ENCODE assay signal across 18 cellular contexts in the genomic region with DNA sequence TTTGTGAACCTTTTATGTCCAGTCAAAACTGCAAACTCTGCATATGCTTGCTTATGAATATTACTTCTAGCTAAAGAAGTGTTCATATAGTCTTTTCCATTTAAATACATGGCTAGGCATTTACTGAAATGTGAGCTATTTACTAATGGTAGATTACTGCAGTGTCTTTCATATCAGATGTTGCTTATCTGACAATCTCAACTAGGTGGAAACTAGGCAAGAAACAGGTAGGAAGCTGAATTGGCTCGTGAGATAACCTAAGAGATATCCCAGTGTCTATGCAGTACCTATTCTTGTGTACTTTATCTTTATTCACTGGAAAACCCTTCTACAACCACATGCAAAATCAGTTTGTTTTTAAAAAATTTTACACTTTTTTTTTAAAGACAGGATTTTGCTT.
A peak's percentile ranks its signal among the peaks of the same experiment; 100 is the strongest.
DNase-seq lines count a peak whose midpoint lies in the region; ATAC-seq and TF ChIP-seq lines count a peak whose summit lies in the region.
"Had no signal": no experiment of that assay in that cellular context is flagged by ENCODE, and none has a peak within 500 bp of the region (broad histone marks: within the 10 kb centered on the region; RNA-seq: fewer than 3 reads in every experiment).

No MANE protein-coding gene starts in this region.

- H3F3A ChIP-seq in smooth muscle cell (ENCODE audit: low read depth) (peaks cover 23% of the 10 kb centered on the region), GM23338 (replicated peaks; ENCODE audit: low read depth) (no peaks in the 10 kb centered on the region)

- 61% methylated on average over 1 of the region's 1 CpG for WGBS in smooth muscle cell (ENCODE audit: low lambda C conversion rate)

- no peak for DNase-seq in activated CD4-positive, alpha-beta T cell treated with anti-CD3 and anti-CD28 coated beads for 36 hours
- DNase-seq in activated CD4-positive, alpha-beta T cell treated with anti-CD3 and anti-CD28 coated beads, Interleukin-2, amount 50 U/mL, for 48 hours = no peak
- DNase-seq in CD4-positive, alpha-beta T cell = no peak
- DNase-seq in smooth muscle cell (lab: John Stamatoyannopoulos, UW; ENCODE audit: unreplicated experiment) (no peak), COLO668 (lab: John Stamatoyannopoulos, UW; ENCODE audit: unreplicated experiment) (no peak), GM23338 (ENCODE audit: low spot score) (no peak)
- DNase-seq: Calu3, DND-41, EL, GOT3, H7, HFFc6 had no signal

- H3K36me3 ChIP-seq in smooth muscle cell (ENCODE audit: low read depth) = no peaks in the 10 kb centered on the region
- H3K36me3 ChIP-seq in GM23338 (ENCODE audit: insufficient read depth) = no peaks in the 10 kb centered on the region
- H3K36me3 ChIP-seq: BLaER1 treated with 17β-estradiol and CSF1 and Interleukin-3, amounts not matched to agents 10 nM and 100 nM had no signal

- H3K4me3 ChIP-seq in smooth muscle cell (no peak overlapping the region), GM23338 (no peak overlapping the region)
- H3K4me3 ChIP-seq: BLaER1 treated with 17β-estradiol and CSF1 and Interleukin-3, amounts not matched to agents 10 nM and 100 nM; GM12878 had no signal

- H3K4me2 ChIP-seq in smooth muscle cell (peak overlapping the region; percentile 25), GM23338 (no peak overlapping the region)
- H3K4me2 ChIP-seq: BLaER1 treated with 17β-estradiol and CSF1 and Interleukin-3, amounts not matched to agents 10 nM and 100 nM had no signal

- no peaks in the 10 kb centered on the region for H3K9me3 ChIP-seq in CD4-positive, alpha-beta T cell (ENCODE audit: control insufficient read depth, low read length)
- H3K9me3 ChIP-seq in smooth muscle cell (replicated peaks; ENCODE audit: low read depth) = no peaks in the 10 kb centered on the region
- H3K9me3 ChIP-seq: BLaER1 treated with 17β-estradiol and CSF1 and Interleukin-3, amounts not matched to agents 10 nM and 100 nM had no signal

- no peaks in the 10 kb centered on the region for H3K27me3 ChIP-seq in CD4-positive, alpha-beta T cell (ENCODE audit: control insufficient read depth, insufficient read depth, low read length)
- H3K27me3 ChIP-seq in smooth muscle cell (ENCODE audit: low read depth) (no peaks in the 10 kb centered on the region), GM23338 (ENCODE audit: insufficient read depth) (no peaks in the 10 kb centered on the region)
- H3K27me3 ChIP-seq: BLaER1 treated with 17β-estradiol and CSF1 and Interleukin-3, amounts not matched to agents 10 nM and 100 nM had no signal

- no peaks in the 10 kb centered on the region for H3K36me3 Mint-ChIP-seq in activated CD4-positive, alpha-beta T cell treated with anti-CD3 and anti-CD28 coated beads for 36 hours (ENCODE audit: low read depth)
- no peaks in the 10 kb centered on the region for H3K36me3 Mint-ChIP-seq in CD4-positive, alpha-beta T cell (ENCODE audit: low read depth)
- H3K36me3 Mint-ChIP-seq in activated T-helper 17 cell treated with anti-CD3 and anti-CD28 coated beads, Interleukin-2, amount 50 U/mL, for 72 hours (ENCODE audit: low read depth) = no peaks in the 10 kb centered on the region
- no peaks in the 10 kb centered on the region for H3K36me3 Mint-ChIP-seq in GM23338 (ENCODE audit: low read depth)

- H2AFZ ChIP-seq in smooth muscle cell (ENCODE audit: low read depth) = no peak overlapping the region
- no peak overlapping the region for H2AFZ ChIP-seq in GM23338

- H3K79me2 ChIP-seq in smooth muscle cell (ENCODE audit: low read depth) (no peaks in the 10 kb centered on the region), GM23338 (replicated peaks; ENCODE audit: insufficient read depth) (no peaks in the 10 kb centered on the region)

- H3K27ac ChIP-seq in CD4-positive, alpha-beta T cell (ENCODE audit: low read depth, low read length) = no peak overlapping the region
- H3K27ac ChIP-seq in smooth muscle cell (ENCODE audit: low read depth) (no peak overlapping the region), GM23338 (ENCODE audit: low read depth) (no peak overlapping the region)
- H3K27ac ChIP-seq: BLaER1 treated with 17β-estradiol and CSF1 and Interleukin-3, amounts not matched to agents 10 nM and 100 nM; HL-60 had no signal

- no peaks in the 10 kb centered on the region for H3K9me2 ChIP-seq in GM23338 (ENCODE audit: insufficient read depth)

- H3K27ac Mint-ChIP-seq in activated CD4-positive, alpha-beta T cell treated with anti-CD3 and anti-CD28 coated beads for 36 hours = peak overlapping the region; percentile 38
- H3K27ac Mint-ChIP-seq in CD4-positive, alpha-beta T cell = peak overlapping the region; percentile 93
- H3K27ac Mint-ChIP-seq in activated T-helper 17 cell treated with anti-CD3 and anti-CD28 coated beads, Interleukin-2, amount 50 U/mL, for 72 hours = peak overlapping the region; percentile 38
- H3K27ac Mint-ChIP-seq in GM23338 = no peak overlapping the region
- H3K27ac Mint-ChIP-seq: B cell, HFFc6 had no signal

- intact Hi-C loops in activated CD4-positive, alpha-beta T cell treated with anti-CD3 and anti-CD28 coated beads for 36 hours (cut with DNase I, micrococcal nuclease) = loop anchor here (2.0 kb wide), 2 partner anchors 19 to 29 kb away; no protein-coding TSS in a partner anchor
- intact Hi-C loops in CD4-positive, alpha-beta T cell (cut with DNase I, micrococcal nuclease) = loop anchor here (2.0 to 5.0 kb wide), 4 partner anchors 21 to 66 kb away; a partner anchor contains a TSS

- CTCF ChIA-PET in activated CD4-positive, alpha-beta T cell treated with anti-CD3 and anti-CD28 coated beads for 36 hours (lab: Charles Lee) = interaction anchor here (0.6 to 1.8 kb wide), 5 partner anchors 9 to 186 kb away, joined by 3 to 4 read pairs (median 3); no protein-coding TSS in a partner anchor
- CTCF ChIA-PET in CD4-positive, alpha-beta T cell (lab: Charles Lee) = interaction anchor here (1.6 kb wide), 1 partner anchor 24 kb away, joined by 3 read pairs; no protein-coding TSS in a partner anchor

- no peaks in the 10 kb centered on the region for H3K9me3 Mint-ChIP-seq in activated CD4-positive, alpha-beta T cell treated with anti-CD3 and anti-CD28 coated beads for 36 hours (ENCODE audit: low read depth)
- no peaks in the 10 kb centered on the region for H3K9me3 Mint-ChIP-seq in CD4-positive, alpha-beta T cell
- H3K9me3 Mint-ChIP-seq in activated T-helper 17 cell treated with anti-CD3 and anti-CD28 coated beads, Interleukin-2, amount 50 U/mL, for 72 hours = no peaks in the 10 kb centered on the region
- no peaks in the 10 kb centered on the region for H3K9me3 Mint-ChIP-seq in GM23338
- H3K9me3 Mint-ChIP-seq: HFFc6 had no signal

- POLR2A ChIA-PET in activated CD4-positive, alpha-beta T cell treated with anti-CD3 and anti-CD28 coated beads for 36 hours (lab: Charles Lee) = no interaction called here
- POLR2A ChIA-PET in CD4-positive, alpha-beta T cell (lab: Charles Lee) = interaction anchor here (0.6 to 3.6 kb wide), 6 partner anchors 9 to 29 kb away, joined by 3 to 35 read pairs (median 6); no protein-coding TSS in a partner anchor

- peaks cover 16% of the 10 kb centered on the region for H3K4me1 ChIP-seq in smooth muscle cell (ENCODE audit: low read depth)
- 0 out of 2 replicates have a peak, but pooled peaks cover 3% of the 10 kb centered on the region for H3K4me1 ChIP-seq in GM23338 (ENCODE audit: insufficient read depth)

- H3K4me3 Mint-ChIP-seq in activated CD4-positive, alpha-beta T cell treated with anti-CD3 and anti-CD28 coated beads for 36 hours = no peak overlapping the region
- H3K4me3 Mint-ChIP-seq in CD4-positive, alpha-beta T cell = peak overlapping the region; percentile 62
- H3K4me3 Mint-ChIP-seq in activated T-helper 17 cell treated with anti-CD3 and anti-CD28 coated beads, Interleukin-2, amount 50 U/mL, for 72 hours = peak overlapping the region; percentile 90
- no peak overlapping the region for H3K4me3 Mint-ChIP-seq in GM23338
- H3K4me3 Mint-ChIP-seq: B cell, HFFc6 had no signal

- ATAC-seq in activated CD4-positive, alpha-beta T cell treated with anti-CD3 and anti-CD28 coated beads for 36 hours = no peak
- ATAC-seq in CD4-positive, alpha-beta T cell (ENCODE audit: poor library complexity) = no peak
- ATAC-seq in activated T-helper 17 cell treated with anti-CD3 and anti-CD28 coated beads, Interleukin-2, amount 50 U/mL, for 72 hours (replicated peaks) = no peak
- no peak for ATAC-seq in GM23338
- ATAC-seq: GM12878, HCT116 had no signal

- H4K20me1 ChIP-seq in smooth muscle cell (ENCODE audit: low read depth) = no peaks in the 10 kb centered on the region
- no peaks in the 10 kb centered on the region for H4K20me1 ChIP-seq in GM23338 (replicated peaks; ENCODE audit: insufficient read depth)
- H4K20me1 ChIP-seq: BLaER1 treated with 17β-estradiol and CSF1 and Interleukin-3, amounts not matched to agents 10 nM and 100 nM had no signal

- no peaks in the 10 kb centered on the region for H3K27me3 Mint-ChIP-seq in activated CD4-positive, alpha-beta T cell treated with anti-CD3 and anti-CD28 coated beads for 36 hours
- H3K27me3 Mint-ChIP-seq in CD4-positive, alpha-beta T cell = no peaks in the 10 kb centered on the region
- no peaks in the 10 kb centered on the region for H3K27me3 Mint-ChIP-seq in activated T-helper 17 cell treated with anti-CD3 and anti-CD28 coated beads, Interleukin-2, amount 50 U/mL, for 72 hours
- H3K27me3 Mint-ChIP-seq in GM23338 (ENCODE audit: insufficient read depth, low read depth, poor library complexity) = no peaks in the 10 kb centered on the region

- no peak for TF ChIP-seq CTCF in CD4-positive, alpha-beta T cell (IDR thresholded peaks at IDR 0.05)
- no peak for TF ChIP-seq CTCF in smooth muscle cell (IDR thresholded peaks at IDR 0.05; ENCODE audit: borderline replicate concordance, insufficient read depth, poor library complexity, severe bottlenecking)
- TF ChIP-seq CTCF in GM23338 (conservative IDR thresholded peaks at IDR 0.05; ENCODE audit: low read depth in 2 of 2) = no peak

- H3K9ac ChIP-seq in smooth muscle cell (ENCODE audit: low read depth) = no peak overlapping the region
- H3K9ac ChIP-seq: BLaER1 treated with 17β-estradiol and CSF1 and Interleukin-3, amounts not matched to agents 10 nM and 100 nM had no signal

- H3K4me1 Mint-ChIP-seq in activated CD4-positive, alpha-beta T cell treated with anti-CD3 and anti-CD28 coated beads for 36 hours = peaks cover 69% of the 10 kb centered on the region
- H3K4me1 Mint-ChIP-seq in CD4-positive, alpha-beta T cell (ENCODE audit: low read depth) = peaks cover 86% of the 10 kb centered on the region
- H3K4me1 Mint-ChIP-seq in activated T-helper 17 cell treated with anti-CD3 and anti-CD28 coated beads, Interleukin-2, amount 50 U/mL, for 72 hours = peaks cover 30% of the 10 kb centered on the region
- peaks cover 9% of the 10 kb centered on the region for H3K4me1 Mint-ChIP-seq in GM23338
- H3K4me1 Mint-ChIP-seq: B cell had no signal

TF ChIP-seq in GM23338, 12 proteins besides CTCF, POLR2A, EP300 and RAD21:
- no peak for TF ChIP-seq JUNB (IDR thresholded peaks at IDR 0.05; ENCODE audit: unreplicated experiment)
- no peak for TF ChIP-seq EZH2phosphoT487 (IDR thresholded peaks at IDR 0.05; ENCODE audit: unreplicated experiment)
- no peak for TF ChIP-seq CREB1 (CRISPR knock-in tag; IDR thresholded peaks at IDR 0.05; ENCODE audit: low read depth)
TF ChIP-seq in GM23338: peak in this region for 0.

Comparison
In these comparisons a context has a peak if more than half of its experiments do, and no peak if none do; other contexts are left out.
1. H3K4me3 Mint-ChIP-seq: peak in CD4-positive, alpha-beta T cell (single experiment) and activated T-helper 17 cell treated with anti-CD3 and anti-CD28 coated beads, Interleukin-2, amount 50 U/mL, for 72 hours (single experiment); none in activated CD4-positive, alpha-beta T cell treated with anti-CD3 and anti-CD28 coated beads for 36 hours (single experiment) and GM23338 (single experiment).